In genomic region chr1:87331319-87332269, GRCh38 we compare ENCODE assay signal across 8 cellular contexts. TPM values are rescaled to one million over a fixed set of nuclear protein-coding genes. Genes with fewer than 3 reads are reported as not detected.
DNase-seq lines count a peak whose midpoint lies in the region; ATAC-seq and TF ChIP-seq lines count a peak whose summit lies in the region.

No MANE protein-coding gene starts in this region.

- peaks cover 39% of the 10 kb centered on the region for H3K27me3 Mint-ChIP-seq in T-helper 2 cell treated with Interferon-gamma antibody and Interleukin-4, amounts not matched to agents 5 μg/mL and 100 μg/mL, for 36 hours (ENCODE audit: low read depth)

- intact Hi-C loops in body of pancreas (cut with DNase I) = no loop called here

- H3K4me3 Mint-ChIP-seq in T-helper 2 cell treated with Interferon-gamma antibody and Interleukin-4, amounts not matched to agents 5 μg/mL and 100 μg/mL, for 36 hours = peak overlapping the region; percentile 93

- peaks cover 42% of the 10 kb centered on the region for H3K4me1 Mint-ChIP-seq in T-helper 2 cell treated with Interferon-gamma antibody and Interleukin-4, amounts not matched to agents 5 μg/mL and 100 μg/mL, for 36 hours (ENCODE audit: low read depth)

- H3K4me2 ChIP-seq in BLaER1 = peak overlapping the region; percentile 99

- ATAC-seq in body of pancreas (peak; percentile 50), GM21526 (IDR thresholded peaks at IDR 0.05; ENCODE audit: low FRiP score, unreplicated experiment) (no peak)

- H3K4me3 ChIP-seq in BLaER1 (peak overlapping the region; percentile 77), LNCaP clone FGC (ENCODE audit: low read depth, low read length) (peak overlapping the region; percentile 65), body of pancreas (peak overlapping the region; percentile 15 to 41)

- H3K4me1 ChIP-seq in BLaER1 (peaks cover 50% of the 10 kb centered on the region), body of pancreas (peaks cover 48% of the 10 kb centered on the region)

- H4K20me1 ChIP-seq in BLaER1 = peaks cover 26% of the 10 kb centered on the region

- H3K9me3 Mint-ChIP-seq in T-helper 2 cell treated with Interferon-gamma antibody and Interleukin-4, amounts not matched to agents 5 μg/mL and 100 μg/mL, for 36 hours = no peaks in the 10 kb centered on the region

- H3K27ac ChIP-seq in BLaER1 = peak overlapping the region; percentile 52; the same call in 1 of the 2 replicates
- peak overlapping the region; percentile 89 to 97 (median 96) for H3K27ac ChIP-seq in body of pancreas

- no peaks in the 10 kb centered on the region for H3K27me3 ChIP-seq in BLaER1
- no peaks in the 10 kb centered on the region for H3K27me3 ChIP-seq in body of pancreas

- peak overlapping the region; percentile 91 for H3K27ac Mint-ChIP-seq in T-helper 2 cell treated with Interferon-gamma antibody and Interleukin-4, amounts not matched to agents 5 μg/mL and 100 μg/mL, for 36 hours

- peaks cover 22% of the 10 kb centered on the region for H3K36me3 Mint-ChIP-seq in T-helper 2 cell treated with Interferon-gamma antibody and Interleukin-4, amounts not matched to agents 5 μg/mL and 100 μg/mL, for 36 hours (ENCODE audit: low read depth)

- 0 to 1% methylated on average over 48 to 66 of the region's 67 CpGs for WGBS in body of pancreas, 2 donors

- DNase-seq in LNCaP clone FGC (ENCODE audit: low read depth) (peak; percentile 83), body of pancreas (peak; percentile 78 to 87 (median 80)), iPS DF 19.7 (ENCODE audit: low read depth, low spot score) (peak; percentile 82), retina (peak; percentile 79)
- peak; percentile 32 for DNase-seq in T-helper 2 cell treated with Interferon-gamma antibody and Interleukin-4, amounts not matched to agents 5 μg/mL and 100 μg/mL, for 36 hours (ENCODE audit: low spot score)

- TF ChIP-seq CTCF in LNCaP clone FGC (IDR thresholded peaks at IDR 0.05; ENCODE audit: control insufficient read depth, extremely low read depth, insufficient read depth) = no peak
- TF ChIP-seq CTCF in body of pancreas (IDR thresholded peaks at IDR 0.05) = peak in 1 of 7 experiments; percentile 22

- TF ChIP-seq POLR2A in GM19193 (IDR thresholded peaks at IDR 0.05; ENCODE audit: extremely low read depth, insufficient read depth, insufficient read length) (peak; percentile 50), body of pancreas (IDR thresholded peaks at IDR 0.05) (peak in 2 of 3 donors; percentile 68 to 70)

- H3K36me3 ChIP-seq in BLaER1 (no peaks in the 10 kb centered on the region), body of pancreas (replicated peaks in 1 of 2; ENCODE audit: insufficient read depth in 1 of 2, low read depth in 2 of 2) (no peaks in the 10 kb centered on the region)

- H3K9ac ChIP-seq in BLaER1 = peak overlapping the region; percentile 78

- H3K9me3 ChIP-seq in BLaER1 (no peaks in the 10 kb centered on the region), body of pancreas (no peaks in the 10 kb centered on the region)

RNA-seq across cellular contexts. Expression of gene LMO4, which starts 2.9 kb away (rescaled TPM):
- total RNA-seq in body of pancreas = 10 to 100 TPM; 14.2 to 23.6 TPM

Comparison
In these comparisons a context has a peak if more than half of its experiments do, and no peak if none do; other contexts are left out.
1. DNase-seq: peak in every context shown above with its lines; median percentile 83 in LNCaP clone FGC; 82 in iPS DF 19.7; 80 in body of pancreas; 79 in retina; 32 in T-helper 2 cell treated with Interferon-gamma antibody and Interleukin-4, amounts not matched to agents 5 μg/mL and 100 μg/mL, for 36 hours.